2 cellular contexts compared by ENCODE assay signal in the genomic region with DNA sequence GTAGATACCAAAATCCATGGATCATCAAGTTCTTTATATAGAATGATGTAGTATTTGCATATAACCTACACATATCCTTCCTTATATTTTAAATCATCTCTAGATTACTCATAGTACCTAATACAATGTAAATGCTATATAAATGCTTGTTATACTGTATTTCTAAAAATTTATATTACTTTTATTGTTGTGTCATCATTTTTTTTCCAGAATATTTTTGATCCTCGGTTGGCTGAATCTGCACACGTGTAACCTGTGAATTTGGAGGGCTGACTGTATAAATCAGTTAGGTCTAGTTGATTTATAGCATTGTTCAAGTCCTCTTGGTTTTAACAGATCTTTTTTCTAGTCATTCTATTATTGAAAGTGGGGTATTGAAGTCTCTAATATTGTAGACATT.
A peak's percentile ranks its signal among the peaks of the same experiment; 100 is the strongest.
TF ChIP-seq lines count a peak whose summit lies in the region.

No MANE protein-coding gene starts in this region.

TF ChIP-seq in HepG2, 621 proteins besides CTCF, POLR2A, EP300 and RAD21:
- TF ChIP-seq ELF3 (CRISPR knock-in tag; IDR thresholded peaks at IDR 0.05) (no peak), RFXANK (CRISPR knock-in tag; IDR thresholded peaks at IDR 0.05) (no peak), KAT2B (IDR thresholded peaks at IDR 0.05; ENCODE audit: borderline replicate concordance, low read depth, low read length) (no peak), MAFF (IDR thresholded peaks at IDR 0.05; ENCODE audit: low read depth, low read length) (peak; percentile 82), RBAK (CRISPR knock-in tag; IDR thresholded peaks at IDR 0.05) (no peak), ZNF468 (CRISPR knock-in tag; IDR thresholded peaks at IDR 0.05) (no peak), HOXA7 (CRISPR knock-in tag; IDR thresholded peaks at IDR 0.05) (no peak), PPARG (CRISPR knock-in tag; conservative IDR thresholded peaks at IDR 0.05) (no peak), ZNF510 (CRISPR knock-in tag; IDR thresholded peaks at IDR 0.05; ENCODE audit: low read depth) (no peak), MAFK (conservative IDR thresholded peaks at IDR 0.05 in 1 of 2, IDR thresholded peaks at IDR 0.05 in 1 of 2; ENCODE audit: low read length in 2 of 2) (peak; percentile 76 to 86)
- TF ChIP-seq, protein P1, sequence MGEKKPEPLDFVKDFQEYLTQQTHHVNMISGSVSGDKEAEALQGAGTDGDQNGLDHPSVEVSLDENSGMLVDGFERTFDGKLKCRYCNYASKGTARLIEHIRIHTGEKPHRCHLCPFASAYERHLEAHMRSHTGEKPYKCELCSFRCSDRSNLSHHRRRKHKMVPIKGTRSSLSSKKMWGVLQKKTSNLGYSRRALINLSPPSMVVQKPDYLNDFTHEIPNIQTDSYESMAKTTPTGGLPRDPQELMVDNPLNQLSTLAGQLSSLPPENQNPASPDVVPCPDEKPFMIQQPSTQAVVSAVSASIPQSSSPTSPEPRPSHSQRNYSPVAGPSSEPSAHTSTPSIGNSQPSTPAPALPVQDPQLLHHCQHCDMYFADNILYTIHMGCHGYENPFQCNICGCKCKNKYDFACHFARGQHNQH (CRISPR knock-in tag; IDR thresholded peaks at IDR 0.05) = no peak
- TF ChIP-seq, protein P2, sequence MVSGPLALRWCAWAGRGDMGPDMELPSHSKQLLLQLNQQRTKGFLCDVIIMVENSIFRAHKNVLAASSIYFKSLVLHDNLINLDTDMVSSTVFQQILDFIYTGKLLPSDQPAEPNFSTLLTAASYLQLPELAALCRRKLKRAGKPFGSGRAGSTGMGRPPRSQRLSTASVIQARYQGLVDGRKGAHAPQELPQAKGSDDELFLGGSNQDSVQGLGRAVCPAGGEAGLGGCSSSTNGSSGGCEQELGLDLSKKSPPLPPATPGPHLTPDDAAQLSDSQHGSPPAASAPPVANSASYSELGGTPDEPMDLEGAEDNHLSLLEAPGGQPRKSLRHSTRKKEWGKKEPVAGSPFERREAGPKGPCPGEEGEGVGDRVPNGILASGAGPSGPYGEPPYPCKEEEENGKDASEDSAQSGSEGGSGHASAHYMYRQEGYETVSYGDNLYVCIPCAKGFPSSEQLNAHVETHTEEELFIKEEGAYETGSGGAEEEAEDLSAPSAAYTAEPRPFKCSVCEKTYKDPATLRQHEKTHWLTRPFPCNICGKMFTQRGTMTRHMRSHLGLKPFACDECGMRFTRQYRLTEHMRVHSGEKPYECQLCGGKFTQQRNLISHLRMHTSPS (CRISPR knock-in tag; IDR thresholded peaks at IDR 0.05; ENCODE audit: low read depth) = no peak

TF ChIP-seq in H1, 55 proteins besides CTCF, POLR2A, EP300 and RAD21:
- TF ChIP-seq MAFK (IDR thresholded peaks at IDR 0.05; ENCODE audit: low read depth, low read length) (peak; percentile 21; the same call in 1 of the 2 replicates), BACH1 (IDR thresholded peaks at IDR 0.05; ENCODE audit: low read length) (no peak)
